ENCODE assay signal across 9 cellular contexts in the genomic region with DNA sequence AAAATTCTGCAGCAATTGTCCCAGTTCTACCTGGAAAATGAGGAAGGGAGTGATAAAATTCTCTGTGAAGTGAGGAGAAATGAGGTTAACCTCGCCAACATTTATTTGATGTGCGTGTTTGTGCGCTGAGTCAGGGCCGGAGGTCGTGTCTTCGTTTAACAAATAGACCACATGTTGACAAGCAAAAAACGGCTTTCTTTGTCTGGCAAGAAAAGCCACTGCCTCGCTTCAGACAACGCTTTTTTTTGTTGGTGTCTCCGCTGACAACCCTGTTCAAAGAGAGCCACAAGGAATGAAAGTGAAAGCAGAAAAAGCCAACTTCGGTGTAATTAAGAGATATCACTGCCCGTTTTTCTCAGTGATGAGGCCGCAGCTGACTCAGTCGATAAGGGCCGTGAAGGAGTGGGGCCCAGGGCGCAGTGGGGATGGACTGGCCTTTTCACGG.
DNase-seq lines count a peak whose midpoint lies in the region; ATAC-seq and TF ChIP-seq lines count a peak whose summit lies in the region.
"Had no signal": no experiment of that assay in that cellular context is flagged by ENCODE, and none has a peak within 500 bp of the region (broad histone marks: within the 10 kb centered on the region; RNA-seq: fewer than 3 reads in every experiment).

No MANE protein-coding gene starts in this region.

- H3K36me3 Mint-ChIP-seq in activated CD8-positive, alpha-beta T cell treated with anti-CD3 and anti-CD28 coated beads, Interleukin-2, amount 10 ng/mL, durations not matched to agents 7 days and 5 days (ENCODE audit: low read depth), result no peaks in the 10 kb centered on the region

- H3K4me1 Mint-ChIP-seq in activated CD8-positive, alpha-beta T cell treated with anti-CD3 and anti-CD28 coated beads, Interleukin-2, amount 10 ng/mL, durations not matched to agents 7 days and 5 days (ENCODE audit: low read depth), result peaks cover 20% of the 10 kb centered on the region

- no peak for TF ChIP-seq CTCF in AG10803 (conservative IDR thresholded peaks at IDR 0.05; ENCODE audit: low read length)

- H3K4me3 Mint-ChIP-seq in activated CD8-positive, alpha-beta T cell treated with anti-CD3 and anti-CD28 coated beads, Interleukin-2, amount 10 ng/mL, durations not matched to agents 7 days and 5 days, result peak overlapping the region; percentile 70

- H3K9me3 Mint-ChIP-seq in activated CD8-positive, alpha-beta T cell treated with anti-CD3 and anti-CD28 coated beads, Interleukin-2, amount 10 ng/mL, durations not matched to agents 7 days and 5 days (ENCODE audit: insufficient read depth), result no peaks in the 10 kb centered on the region

- POLR2A ChIA-PET in activated CD8-positive, alpha-beta T cell treated with anti-CD3 and anti-CD28 coated beads, Interleukin-2, amount 10 ng/mL, durations not matched to agents 7 days and 5 days (lab: Charles Lee), result no interaction called here

- ATAC-seq in activated CD8-positive, alpha-beta T cell treated with anti-CD3 and anti-CD28 coated beads, Interleukin-2, amount 10 ng/mL, durations not matched to agents 7 days and 5 days, result peak; percentile 87
- ATAC-seq in HG03342 (IDR thresholded peaks at IDR 0.05; ENCODE audit: unreplicated experiment), result no peak
- ATAC-seq: HCT116 had no signal

- CTCF ChIA-PET in activated CD8-positive, alpha-beta T cell treated with anti-CD3 and anti-CD28 coated beads, Interleukin-2, amount 10 ng/mL, durations not matched to agents 7 days and 5 days (lab: Charles Lee), result no interaction called here

- peaks cover 4% of the 10 kb centered on the region for H3K27me3 Mint-ChIP-seq in activated CD8-positive, alpha-beta T cell treated with anti-CD3 and anti-CD28 coated beads, Interleukin-2, amount 10 ng/mL, durations not matched to agents 7 days and 5 days (ENCODE audit: low read depth)

- H3K27ac Mint-ChIP-seq in activated CD8-positive, alpha-beta T cell treated with anti-CD3 and anti-CD28 coated beads, Interleukin-2, amount 10 ng/mL, durations not matched to agents 7 days and 5 days, result peak overlapping the region; percentile 83

- H3K27ac ChIP-seq in temporal lobe (ENCODE audit: low read depth, low read length), result peak overlapping the region; percentile 33

- peak overlapping the region; percentile 58 for H3K4me3 ChIP-seq in AG10803 (ENCODE audit: low read length)

- DNase-seq in AG10803 (ENCODE audit: low read depth) (peak; percentile 85), HCEC 1CT (peak; percentile 56), kidney glomerular epithelial cell (lab: John Stamatoyannopoulos, UW) (peak; percentile 36), KG1 (lab: John Stamatoyannopoulos, UW) (no peak), NCI-H446 (lab: John Stamatoyannopoulos, UW) (no peak)
- peak; percentile 60 for DNase-seq in activated CD8-positive, alpha-beta T cell treated with anti-CD3 and anti-CD28 coated beads, Interleukin-2, amount 10 ng/mL, durations not matched to agents 7 days and 5 days

Comparison
In these comparisons a context has a peak if more than half of its experiments do, and no peak if none do; other contexts are left out.
1. DNase-seq: peak in AG10803 (single experiment), HCEC 1CT (single experiment), activated CD8-positive, alpha-beta T cell treated with anti-CD3 and anti-CD28 coated beads, Interleukin-2, amount 10 ng/mL, durations not matched to agents 7 days and 5 days (single experiment) and kidney glomerular epithelial cell (single experiment); none in KG1 (single experiment) and NCI-H446 (0 of 2).